In the genomic region with DNA sequence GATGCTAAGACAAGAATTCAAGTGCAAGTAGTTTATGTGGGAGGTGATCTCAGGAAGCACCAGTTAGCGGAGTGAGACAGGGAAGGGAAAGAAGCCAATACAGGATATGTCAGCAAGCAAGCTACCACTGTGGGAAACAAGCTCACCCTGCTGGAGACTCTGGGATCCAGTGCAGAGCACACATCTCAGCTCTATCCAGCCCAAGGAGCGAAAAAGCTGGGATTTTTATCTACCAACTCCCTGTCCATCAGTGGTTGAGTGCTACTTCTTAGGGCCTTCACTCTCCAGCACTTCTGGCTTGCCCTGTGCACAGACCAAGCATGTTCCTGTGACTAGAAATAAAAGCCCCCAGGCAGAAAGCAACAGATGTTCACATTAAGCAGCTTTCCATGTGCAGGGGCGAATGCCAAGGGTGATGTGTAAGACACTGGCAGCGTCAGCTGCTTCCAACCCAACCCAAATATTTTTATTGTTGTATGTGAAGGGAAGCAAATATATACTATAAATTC, we compare ENCODE assay signal across 8 cellular contexts. TPM values are rescaled to one million over a fixed set of nuclear protein-coding genes. Genes with fewer than 3 reads are reported as not detected.
DNase-seq lines count a peak whose midpoint lies in the region; ATAC-seq, FAIRE-seq and TF ChIP-seq lines count a peak whose summit lies in the region.

No MANE protein-coding gene starts in this region.

- no peaks in the 10 kb centered on the region for H4K20me1 ChIP-seq in HepG2 (ENCODE audit: insufficient read depth, low read length)

- TF ChIP-seq CTCF in BE2C (IDR thresholded peaks at IDR 0.05; ENCODE audit: low read depth, low read length) = peak; percentile 22
- TF ChIP-seq CTCF in bronchial epithelial cell (IDR thresholded peaks at IDR 0.05; ENCODE audit: insufficient read depth, low read length, severe bottlenecking) = peak; percentile 16
- peak; percentile 60 for TF ChIP-seq CTCF in HepG2 (CRISPR knock-in tag; IDR thresholded peaks at IDR 0.05)

- ATAC-seq in HepG2 (peak; percentile 95), HG03521 (IDR thresholded peaks at IDR 0.05; ENCODE audit: unreplicated experiment) (no peak)
- no peak for ATAC-seq in stimulated activated memory B cell treated with anti-CD40 and anti-IgM and Interleukin-4, amounts not matched to agents 10 μg/mL and 1 μg/mL and 100 μg/mL, for 72 hours

- no TSS peak for BruUV-seq in HepG2 (replicated peaks; lab: Mats Ljungman, UMichigan)

- H3K9ac ChIP-seq in HepG2 (ENCODE audit: insufficient read depth, low read depth, low read length) = no peak overlapping the region

- FAIRE-seq in bronchial epithelial cell (lab: Jason Lieb, UNC) (no peak), HepG2 (lab: Jason Lieb, UNC) (no peak)

- H3K27me3 Mint-ChIP-seq in CD8-positive, alpha-beta memory T cell = peaks cover 3 to 23% of the 10 kb centered on the region in 2 donors
- peaks cover 36% of the 10 kb centered on the region for H3K27me3 Mint-ChIP-seq in stimulated activated memory B cell treated with anti-CD40 and anti-IgM and Interleukin-4, amounts not matched to agents 10 μg/mL and 1 μg/mL and 100 μg/mL, for 72 hours

- CTCF ChIA-PET in HepG2 (lab: Yijun Ruan, JAX; ENCODE audit: low intra/inter-chr PET ratio, low total read pairs) = no interaction called here
- CTCF ChIA-PET in CD8-positive, alpha-beta memory T cell (lab: Charles Lee) = interaction anchor here (0.7 kb wide), 1 partner anchor 400 kb away, joined by 3 read pairs; no protein-coding TSS in a partner anchor

- H3K36me3 ChIP-seq in BE2C = no peaks in the 10 kb centered on the region
- H3K36me3 ChIP-seq in bronchial epithelial cell (ENCODE audit: control insufficient read depth, insufficient read depth, low read length) = no peaks in the 10 kb centered on the region
- no peaks in the 10 kb centered on the region for H3K36me3 ChIP-seq in HepG2 (replicated peaks in 1 of 2; ENCODE audit: control insufficient read depth in 1 of 2, insufficient read depth in 2 of 2, low read length in 2 of 2)
- H3K36me3 ChIP-seq in CD8-positive, alpha-beta memory T cell (ENCODE audit: insufficient read depth, low read length) = no peaks in the 10 kb centered on the region

- WGBS in HepG2 (ENCODE audit: low lambda C conversion rate) = 32% methylated on average over 4 of the region's 4 CpGs

- H3K36me3 Mint-ChIP-seq in CD8-positive, alpha-beta memory T cell = peaks cover 0 to 4% (median 0%) of the 10 kb centered on the region in 3 donors
- H3K36me3 Mint-ChIP-seq in stimulated activated memory B cell treated with anti-CD40 and anti-IgM and Interleukin-4, amounts not matched to agents 10 μg/mL and 1 μg/mL and 100 μg/mL, for 72 hours = no peaks in the 10 kb centered on the region

- in situ Hi-C loops in HepG2 (cut with HindIII; ENCODE audit: extremely low pct_ligation_motif_present, low pct_unique_long_range_greater_than_20kb) = no loop called here

- DNase-seq in BE2C (peak; percentile 41), M059J (ENCODE audit: low read depth) (peak; percentile 76), bronchial epithelial cell (ENCODE audit: low read depth) (no peak), HepG2 (ENCODE audit: low spot score) (peak; percentile 29)
- no peak for DNase-seq in CD8-positive, alpha-beta memory T cell
- no peak for DNase-seq in stimulated activated naive CD4-positive, alpha-beta T cell treated with Interleukin-2 at 50 U/mL for 16 hours (lab: John Stamatoyannopoulos, UW)

- H3K4me1 ChIP-seq in BE2C = 0 out of 2 replicates have a peak, but pooled peaks cover 6% of the 10 kb centered on the region
- no peaks in the 10 kb centered on the region for H3K4me1 ChIP-seq in HepG2 (ENCODE audit: insufficient read depth, low read length)
- H3K4me1 ChIP-seq in CD8-positive, alpha-beta memory T cell (ENCODE audit: insufficient read depth, low read length) = no peaks in the 10 kb centered on the region

- no peak overlapping the region for H3K4me3 Mint-ChIP-seq in CD8-positive, alpha-beta memory T cell
- no peak overlapping the region for H3K4me3 Mint-ChIP-seq in stimulated activated memory B cell treated with anti-CD40 and anti-IgM and Interleukin-4, amounts not matched to agents 10 μg/mL and 1 μg/mL and 100 μg/mL, for 72 hours

- no peak overlapping the region for H3K27ac ChIP-seq in HepG2 (ENCODE audit: extremely low read length, insufficient read depth, low read length)
- H3K27ac ChIP-seq in CD8-positive, alpha-beta memory T cell (ENCODE audit: low read depth, low read length) = no peak overlapping the region

- TF ChIP-seq EP300 in HepG2 (IDR thresholded peaks at IDR 0.05; ENCODE audit: low read depth in 2 of 2, low read length in 2 of 2) (no peak), HepG2 (CRISPR knock-in tag; IDR thresholded peaks at IDR 0.05; ENCODE audit: borderline replicate concordance) (no peak)

- H3K27me3 ChIP-seq in BE2C (peaks cover 3% of the 10 kb centered on the region; the same call in 1 of the 2 replicates), bronchial epithelial cell (ENCODE audit: control insufficient read depth, insufficient read depth, low read length) (no peaks in the 10 kb centered on the region), HepG2 (ENCODE audit: control insufficient read depth in 1 of 2, insufficient read depth in 2 of 2, low read length in 2 of 2) (peaks cover 0 to 22% of the 10 kb centered on the region in 2 experiments; a peak in 4 of 5 replicates)
- H3K27me3 ChIP-seq in CD8-positive, alpha-beta memory T cell (ENCODE audit: insufficient read depth, low read length, poor library complexity, severe bottlenecking) = no peaks in the 10 kb centered on the region

- peaks cover 0 to 3% (median 0%) of the 10 kb centered on the region in 5 donors for H3K9me3 Mint-ChIP-seq in CD8-positive, alpha-beta memory T cell
- peaks cover 7% of the 10 kb centered on the region for H3K9me3 Mint-ChIP-seq in stimulated activated memory B cell treated with anti-CD40 and anti-IgM and Interleukin-4, amounts not matched to agents 10 μg/mL and 1 μg/mL and 100 μg/mL, for 72 hours

- intact Hi-C loops in HepG2 (cut with micrococcal nuclease; ENCODE audit: unreplicated experiment) = no loop called here

- no peaks in the 10 kb centered on the region for H3K4me1 Mint-ChIP-seq in CD8-positive, alpha-beta memory T cell
- no peaks in the 10 kb centered on the region for H3K4me1 Mint-ChIP-seq in stimulated activated memory B cell treated with anti-CD40 and anti-IgM and Interleukin-4, amounts not matched to agents 10 μg/mL and 1 μg/mL and 100 μg/mL, for 72 hours

- POLR2A ChIA-PET in HepG2 (lab: Yijun Ruan, JAX) = interaction anchor here (1.0 kb wide), 1 partner anchor 10 kb away, joined by 3 read pairs; no protein-coding TSS in a partner anchor
- POLR2A ChIA-PET in CD8-positive, alpha-beta memory T cell (lab: Charles Lee) = interaction anchor here (0.7 kb wide), 1 partner anchor 90 kb away, joined by 3 read pairs; no protein-coding TSS in a partner anchor

- H3K27ac Mint-ChIP-seq in CD8-positive, alpha-beta memory T cell = no peak overlapping the region
- no peak overlapping the region for H3K27ac Mint-ChIP-seq in stimulated activated memory B cell treated with anti-CD40 and anti-IgM and Interleukin-4, amounts not matched to agents 10 μg/mL and 1 μg/mL and 100 μg/mL, for 72 hours

- TF ChIP-seq RAD21 in HepG2 (CRISPR knock-in tag; IDR thresholded peaks at IDR 0.05) = no peak

- no peak overlapping the region for H3K4me2 ChIP-seq in HepG2 (ENCODE audit: low read depth, low read length)

- H3K9me3 ChIP-seq in BE2C = no peaks in the 10 kb centered on the region
- H3K9me3 ChIP-seq in HepG2 (ENCODE audit: low read length) = no peaks in the 10 kb centered on the region
- no peaks in the 10 kb centered on the region for H3K9me3 ChIP-seq in CD8-positive, alpha-beta memory T cell (ENCODE audit: low read length)

- TF ChIP-seq POLR2A in HepG2 (IDR thresholded peaks at IDR 0.05; ENCODE audit: insufficient read depth in 1 of 2, low read depth in 2 of 2, low read length in 2 of 2) = no peak

- no peak overlapping the region for H2AFZ ChIP-seq in HepG2 (ENCODE audit: low read length)

- H3K4me3 ChIP-seq in BE2C (ENCODE audit: low read depth, low read length) (no peak overlapping the region), bronchial epithelial cell (ENCODE audit: low read depth, low read length) (no peak overlapping the region), HepG2 (replicated peaks in 1 of 3; ENCODE audit: insufficient read depth in 1 of 3, low read depth in 2 of 3, low read length in 3 of 3) (no peak overlapping the region)
- H3K4me3 ChIP-seq in CD8-positive, alpha-beta memory T cell (ENCODE audit: low read length) = no peak overlapping the region

- no peaks in the 10 kb centered on the region for H3K79me2 ChIP-seq in HepG2 (ENCODE audit: insufficient read depth, low read length)

TF ChIP-seq in HepG2, 621 proteins besides CTCF, POLR2A, EP300 and RAD21 (continues in another document):
- no peak for TF ChIP-seq ZNF713 (CRISPR knock-in tag; IDR thresholded peaks at IDR 0.05)
- no peak for TF ChIP-seq ZFY (CRISPR knock-in tag; IDR thresholded peaks at IDR 0.05)
- no peak for TF ChIP-seq ZNF564 (CRISPR knock-in tag; IDR thresholded peaks at IDR 0.05)

RNA-seq across cellular contexts. Expression of a gene that starts 10.8 kb away (rescaled TPM):
- 7.8 TPM for polyA plus RNA-seq in BE2C (2012; ENCODE audit: insufficient read depth, insufficient read length, low read depth)
- total RNA-seq in M059J (2014; rRNA removed; shearing (Covaris generic)) = 21.3 and 41.6 TPM in 2 replicates
- total RNA-seq in bronchial epithelial cell (1.3 and 2.3 TPM in 2 replicates), HepG2 (2016; rRNA removed; fragmentation: Illumina TruSeq; extraction: Trizol) (2.4 and 2.9 TPM in 2 replicates)
- total RNA-seq in HepG2 (2016; cell fraction: cytosol; rRNA removed; fragmentation: Illumina TruSeq; extraction: Trizol; ENCODE audit: low read depth) = 1.3 and 1.6 TPM in 2 replicates
- 2.4 and 2.9 TPM in 2 replicates for total RNA-seq in HepG2 (2016; cell fraction: insoluble cytoplasmic fraction; rRNA removed; fragmentation: Illumina TruSeq; extraction: Trizol)
- 2.8 and 3.3 TPM in 2 replicates for total RNA-seq in HepG2 (2016; cell fraction: membrane; rRNA removed; fragmentation: Illumina TruSeq; extraction: Trizol)
- 3.7 and 4.2 TPM in 2 replicates for total RNA-seq in HepG2 (2016; cell fraction: nucleus; rRNA removed; fragmentation: Illumina TruSeq; extraction: Trizol)
- polyA plus RNA-seq in HepG2 (2011; rRNA removed) = 10.4 TPM in 2 replicates
- 8.1 and 10.3 TPM in 2 replicates for polyA plus RNA-seq in HepG2 (2011; cell fraction: cytosol; rRNA removed)
- polyA plus RNA-seq in HepG2 (2011; cell fraction: nucleus; rRNA removed) = 10.7 and 11.5 TPM in 2 replicates
- polyA plus RNA-seq in HepG2 (2012) = 9.7 and 9.9 TPM in 2 replicates
- 2.5 and 3.5 TPM in 2 replicates for polyA plus RNA-seq in HepG2 (2016; cell fraction: cytosol; fragmentation: Illumina TruSeq; extraction: Trizol; ENCODE audit: low read depth)
- 3.0 and 3.3 TPM in 2 replicates for polyA plus RNA-seq in HepG2 (2016; cell fraction: insoluble cytoplasmic fraction; fragmentation: Illumina TruSeq; extraction: Trizol; ENCODE audit: low read depth)
- 3.9 and 4.1 TPM in 2 replicates for polyA plus RNA-seq in HepG2 (2016; cell fraction: membrane; fragmentation: Illumina TruSeq; extraction: Trizol; ENCODE audit: low read depth)
- 5.8 and 6.3 TPM in 2 replicates for polyA plus RNA-seq in HepG2 (2016; cell fraction: nucleus; fragmentation: Illumina TruSeq; extraction: Trizol; ENCODE audit: insufficient read depth, low read depth)
- 12.7 and 15.9 TPM in 2 replicates for polyA minus RNA-seq in HepG2 (2011; rRNA and poly(A)+ RNA removed; ENCODE audit: low replicate concordance)
- polyA minus RNA-seq in HepG2 (2011; cell fraction: cytosol; rRNA and poly(A)+ RNA removed) = 9.9 and 12.7 TPM in 2 replicates
- polyA minus RNA-seq in HepG2 (2011; cell fraction: nucleus; rRNA and poly(A)+ RNA removed) = 7.1 and 8.6 TPM in 2 replicates
- 10 to 100 TPM; 11.4 TPM for total RNA-seq in CD8-positive, alpha-beta memory T cell
- polyA plus RNA-seq in CD8-positive, alpha-beta memory T cell = 17.4 TPM

Comparison
In these comparisons a context has a peak if more than half of its experiments do, and no peak if none do; other contexts are left out.
1. DNase-seq: peak in BE2C (single experiment), M059J (single experiment) and HepG2 (single experiment); none in bronchial epithelial cell (single experiment), CD8-positive, alpha-beta memory T cell (0 of 5) and stimulated activated naive CD4-positive, alpha-beta T cell treated with Interleukin-2 at 50 U/mL for 16 hours (single experiment).
2. Peak in every context shown above with its lines, with median percentiles within 50 percentile points of each other: CTCF ChIP-seq.